In the genomic region with DNA sequence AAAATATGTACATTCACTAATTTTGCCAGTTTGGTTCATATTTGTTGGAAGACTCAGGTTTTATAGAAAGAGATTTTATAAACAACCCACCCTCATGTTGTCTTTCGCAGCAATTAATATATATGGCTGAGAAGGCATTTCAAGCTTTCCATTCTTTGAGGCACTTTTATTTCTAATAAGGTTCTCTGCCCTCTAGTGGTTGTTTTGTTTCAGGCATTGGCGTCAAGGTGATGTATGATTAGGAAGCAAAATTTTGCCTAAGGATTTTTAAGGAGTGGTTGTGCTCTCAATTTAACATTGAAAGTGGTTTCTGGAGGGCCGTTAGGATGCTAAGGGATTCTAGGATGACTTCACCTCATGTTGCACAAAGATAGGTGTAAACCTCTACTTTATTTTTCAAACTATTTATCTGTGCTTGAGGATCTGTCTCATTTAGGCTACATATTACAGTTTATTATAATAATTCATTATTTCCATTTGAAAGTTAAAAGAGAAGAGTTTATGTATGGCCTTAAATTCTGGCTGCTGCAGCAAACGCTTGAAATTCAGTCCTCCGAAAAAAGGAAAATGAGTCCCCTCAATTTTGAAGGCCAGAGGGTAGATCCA, we compare ENCODE assay signal across 7 cellular contexts. TPM values are rescaled to one million over a fixed set of nuclear protein-coding genes. Genes with fewer than 3 reads are reported as not detected.
DNase-seq lines count a peak whose midpoint lies in the region; ATAC-seq and TF ChIP-seq lines count a peak whose summit lies in the region.

No MANE protein-coding gene starts in this region.

- H3K36me3 Mint-ChIP-seq in neural progenitor cell, result no peaks in the 10 kb centered on the region

- H3K79me2 ChIP-seq in neural progenitor cell (ENCODE audit: low read depth), result no peaks in the 10 kb centered on the region

- H3K4me2 ChIP-seq in neural progenitor cell, result no peak overlapping the region

- no peak overlapping the region for H2AFZ ChIP-seq in neural progenitor cell (replicated peaks)

- H3K9me3 Mint-ChIP-seq in neural progenitor cell, result no peaks in the 10 kb centered on the region

- no peak overlapping the region for H3K27ac Mint-ChIP-seq in neural progenitor cell

- no peaks in the 10 kb centered on the region for H3K36me3 ChIP-seq in neural progenitor cell

- H3K27me3 ChIP-seq in dorsolateral prefrontal cortex, result no peaks in the 10 kb centered on the region
- no peaks in the 10 kb centered on the region for H3K27me3 ChIP-seq in neural progenitor cell

- no peaks in the 10 kb centered on the region for H3K4me1 ChIP-seq in neural progenitor cell

- no peak overlapping the region for H3K4me3 Mint-ChIP-seq in neural progenitor cell

- H3K4me3 ChIP-seq in GM12864 (ENCODE audit: low read depth, low read length), result no peak overlapping the region
- no peak overlapping the region for H3K4me3 ChIP-seq in dorsolateral prefrontal cortex
- H3K4me3 ChIP-seq in neural progenitor cell, result no peak overlapping the region

- H3K9ac ChIP-seq in neural progenitor cell, result no peak overlapping the region

- peak; percentile 5 for DNase-seq in GM12864 (ENCODE audit: low read depth)
- DNase-seq in NOMO-1 treated with DMSO at 0.1 percent for 48 hours (lab: John Stamatoyannopoulos, UW; ENCODE audit: unreplicated experiment), result peak; percentile 24
- peak in 1 of 10 donors; percentile 23 for DNase-seq in dorsolateral prefrontal cortex
- DNase-seq in neural progenitor cell (ENCODE audit: low spot score), result peak; percentile 64

- peak; percentile 67 for ATAC-seq in HG03342 (IDR thresholded peaks at IDR 0.05; ENCODE audit: unreplicated experiment)
- no peak for ATAC-seq in GM18498 (IDR thresholded peaks at IDR 0.05; ENCODE audit: unreplicated experiment)
- ATAC-seq in GM19467 (IDR thresholded peaks at IDR 0.05; ENCODE audit: unreplicated experiment), result no peak

- no peak overlapping the region for H3K27ac ChIP-seq in dorsolateral prefrontal cortex
- no peak overlapping the region for H3K27ac ChIP-seq in neural progenitor cell

- H3K4me1 Mint-ChIP-seq in neural progenitor cell, result no peaks in the 10 kb centered on the region

- TF ChIP-seq CTCF in GM12864 (IDR thresholded peaks at IDR 0.05; ENCODE audit: low read depth, low read length, missing control alignments), result peak; percentile 73
- peak; percentile 58 to 91 (median 82) for TF ChIP-seq CTCF in dorsolateral prefrontal cortex (IDR thresholded peaks at IDR 0.05 in 54 of 56, conservative IDR thresholded peaks at IDR 0.05 in 2 of 56; ENCODE audit: low read depth in 1 of 56, partially characterized antibody in 56 of 56)
- peak; percentile 84 for TF ChIP-seq CTCF in neural progenitor cell (IDR thresholded peaks at IDR 0.05)

- no peaks in the 10 kb centered on the region for H3K27me3 Mint-ChIP-seq in neural progenitor cell (ENCODE audit: insufficient read depth, low read depth)

- intact Hi-C loops in dorsolateral prefrontal cortex (cut with DNase I), result loop anchor here in 1 of 2 donors (5.0 to 10.0 kb wide), 2 partner anchors 61 to 134 kb away; no protein-coding TSS in a partner anchor

- no peaks in the 10 kb centered on the region for H3K9me3 ChIP-seq in neural progenitor cell (ENCODE audit: low read depth)

- H4K20me1 ChIP-seq in neural progenitor cell (ENCODE audit: low read depth), result no peaks in the 10 kb centered on the region

- H3F3A ChIP-seq in neural progenitor cell (ENCODE audit: low read depth), result no peaks in the 10 kb centered on the region

RNA-seq across cellular contexts. Expression of a gene that starts 35.9 kb away (rescaled TPM):
- total RNA-seq in dorsolateral prefrontal cortex (1 to 10 TPM in 90 of 120 experiments, under 1 TPM in 30; 0.33 to 4.9 (median 1.7) TPM), neural progenitor cell (ENCODE audit: low replicate concordance) (0.88 and 1.6 TPM in 2 replicates)
